ENCODE assay signal across 29 cellular contexts in the genomic region with DNA sequence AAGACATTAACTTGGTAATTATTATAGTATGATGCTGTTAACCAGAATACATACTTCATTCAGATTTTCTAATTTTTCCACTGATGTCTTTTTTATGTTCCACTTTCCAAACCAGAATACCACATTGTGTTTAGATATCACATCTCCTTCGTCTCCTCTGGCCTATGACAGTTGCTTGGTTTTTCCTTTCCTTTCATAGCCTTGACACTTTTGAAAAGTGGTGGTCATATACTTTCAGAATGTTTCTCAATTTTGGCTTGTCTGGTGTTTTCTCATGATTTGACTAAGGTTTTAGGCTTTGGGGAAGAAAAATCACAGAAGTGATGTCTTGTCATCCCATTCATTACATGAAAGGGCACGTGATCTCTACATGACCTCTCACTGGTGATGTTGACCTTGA. TPM values are rescaled to one million over a fixed set of nuclear protein-coding genes. Genes with fewer than 3 reads are reported as not detected.
"Had no signal": no experiment of that assay in that cellular context is flagged by ENCODE, and none has a peak within 500 bp of the region (broad histone marks: within the 10 kb centered on the region; RNA-seq: fewer than 3 reads in every experiment).

No MANE protein-coding gene starts in this region.

- H3K4me1 Mint-ChIP-seq: endodermal cell; naive thymus-derived CD8-positive, alpha-beta T cell had no signal

- H3K27me3 ChIP-seq: right atrium auricular region had no signal

- H3K4me3 Mint-ChIP-seq: dendritic cell treated with granulocyte-macrophage colony-stimulating factor and Interleukin-4, amounts not matched to agents 40 ng/mL and 50 ng/mL, for 4 days; endodermal cell; naive thymus-derived CD8-positive, alpha-beta T cell; nephron progenitor cell had no signal

- H3K9me3 ChIP-seq: gastrocnemius medialis, lower lobe of right lung, prostate gland, suprapubic skin, transverse colon, upper lobe of right lung had no signal

- FAIRE-seq: keratinocyte had no signal

- H3K27ac ChIP-seq: epithelial cell of prostate, gastrocnemius medialis, lower lobe of right lung, prostate gland, right atrium auricular region, suprapubic skin, transverse colon, upper lobe of right lung, uterus had no signal

- H3K27ac Mint-ChIP-seq: dendritic cell treated with granulocyte-macrophage colony-stimulating factor and Interleukin-4, amounts not matched to agents 40 ng/mL and 50 ng/mL, for 4 days; endodermal cell; nephron progenitor cell had no signal

- H3K4me2 ChIP-seq: smooth muscle cell had no signal

- H3K4me1 ChIP-seq: gastrocnemius medialis, lower lobe of right lung, prostate gland, right atrium auricular region, suprapubic skin, upper lobe of right lung, uterus had no signal

- DNase-seq: effector CD8-positive, alpha-beta T cell; endodermal cell; foreskin fibroblast; gastrocnemius medialis; head of caudate nucleus; left ventricle myocardium superior; lower lobe of right lung; naive thymus-derived CD8-positive, alpha-beta T cell; nephron progenitor cell; nucleus accumbens; stimulated activated CD4-positive, alpha-beta T cell treated with anti-CD3 and anti-CD28 coated beads, Interleukin-12 subunit alpha, Interleukin-12 subunit beta, amount 100 ng/mL, for 4 hours; stimulated activated CD4-positive, alpha-beta T cell treated with anti-CD3 and anti-CD28 coated beads, Interleukin-1b, Interleukin-23, amount 100 ng/mL, for 48 hours; stimulated activated CD4-positive, alpha-beta T cell treated with anti-CD3 and anti-CD28 coated beads, Interleukin-4, amount 100 ng/mL, for 1 hour; stimulated activated CD8-positive, alpha-beta memory T cell treated with anti-CD3 and anti-CD28 coated beads, Interleukin-4, amount 100 ng/mL, for 48 hours; stimulated activated naive CD4-positive, alpha-beta T cell treated with Interleukin-2 at 50 U/mL for 16 hours; transverse colon; upper lobe of right lung; uterus had no signal

- ATAC-seq: esophagus mucosa; gastrocnemius medialis; left ventricle myocardium superior; lower lobe of right lung; naive thymus-derived CD8-positive, alpha-beta T cell; sciatic nerve; upper lobe of right lung had no signal

- H3K9me3 Mint-ChIP-seq: dendritic cell treated with granulocyte-macrophage colony-stimulating factor and Interleukin-4, amounts not matched to agents 40 ng/mL and 50 ng/mL, for 4 days had no signal

- H3K4me3 ChIP-seq: gastrocnemius medialis, lower lobe of right lung, prostate gland, right atrium auricular region, smooth muscle cell, suprapubic skin, transverse colon, upper lobe of right lung, uterus had no signal

- H3K36me3 ChIP-seq: gastrocnemius medialis, lower lobe of right lung, prostate gland, right atrium auricular region, suprapubic skin, transverse colon, upper lobe of right lung, uterus had no signal

RNA-seq across cellular contexts. Expression of a gene that starts 24.3 kb away (rescaled TPM):
- total RNA-seq: glomerular endothelial cell; myocyte; naive thymus-derived CD8-positive, alpha-beta T cell; smooth muscle cell had no signal
- polyA plus RNA-seq: keratinocyte; naive thymus-derived CD8-positive, alpha-beta T cell; smooth muscle cell had no signal
